In the genomic region with DNA sequence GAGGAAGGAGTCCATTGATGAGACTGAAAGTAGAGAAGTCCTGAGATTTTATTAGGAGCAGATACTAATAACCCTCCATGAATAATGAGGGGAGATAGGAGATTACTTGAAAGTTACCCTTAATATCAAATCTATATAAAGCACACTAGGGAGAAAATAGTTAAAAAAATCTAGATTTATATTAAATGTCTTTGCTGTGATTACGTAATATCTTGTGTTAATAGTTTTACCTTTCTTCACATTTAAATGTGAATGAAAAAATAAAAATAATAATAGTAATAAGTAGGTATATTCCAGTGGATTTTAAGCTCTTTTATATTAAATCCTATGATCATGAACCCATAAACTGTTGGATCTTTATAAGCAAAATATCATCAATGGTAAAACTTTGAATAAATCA, we compare ENCODE assay signal across 34 cellular contexts.
"Had no signal": no experiment of that assay in that cellular context is flagged by ENCODE, and none has a peak within 500 bp of the region (broad histone marks: within the 10 kb centered on the region; RNA-seq: fewer than 3 reads in every experiment).

No MANE protein-coding gene starts in this region.

- H3K27ac ChIP-seq: adrenal gland, body of pancreas, brain microvascular endothelial cell, breast epithelium, VCaP had no signal

- H3K4me3 ChIP-seq: adrenal gland, body of pancreas, breast epithelium had no signal

- FAIRE-seq: astrocyte, TTC549 had no signal

- H3K4me1 ChIP-seq: adrenal gland, body of pancreas, breast epithelium had no signal

- H3K9me3 ChIP-seq: adrenal gland, body of pancreas, breast epithelium had no signal

- H3K27me3 ChIP-seq: adrenal gland, body of pancreas, brain microvascular endothelial cell, breast epithelium had no signal

- ATAC-seq: activated CD8-positive, alpha-beta T cell treated with anti-CD3 and anti-CD28 coated beads for 36 hours; activated naive CD4-positive, alpha-beta T cell treated with anti-CD3 and anti-CD28 coated beads, Interleukin-2, amount 50 U/mL, for 72 hours; activated T-cell treated with anti-CD3 and anti-CD28 coated beads, Interleukin-2, amount 50 U/mL, for 4 hours; activated T-cell treated with anti-CD3 and anti-CD28 coated beads, Interleukin-2, amount 50 U/mL, for 72 hours; activated T-helper 17 cell treated with anti-CD3 and anti-CD28 coated beads, Interleukin-2, amount 50 U/mL, for 72 hours; body of pancreas had no signal

- H3K36me3 ChIP-seq: adrenal gland, brain microvascular endothelial cell, breast epithelium had no signal

- DNase-seq: activated B cell treated with CpG ODN at 0.5 μM for 24 hours; activated CD4-positive, alpha-beta memory T cell treated with anti-CD3 and anti-CD28 coated beads for 36 hours; activated CD4-positive, alpha-beta T cell treated with anti-CD3 and anti-CD28 coated beads for 4 hours; activated CD4-positive, alpha-beta T cell treated with anti-CD3 and anti-CD28 coated beads, Interleukin-2, amount 10 ng/mL, durations not matched to agents 24 days and 14 days; activated CD4-positive, alpha-beta T cell treated with anti-CD3 and anti-CD28 coated beads, Interleukin-2, amount 50 U/mL, for 1 hour; activated CD4-positive, alpha-beta T cell treated with anti-CD3 and anti-CD28 coated beads, Interleukin-2, amount 50 U/mL, for 4 hours; activated CD4-positive, CD25-positive, alpha-beta regulatory T cell treated with anti-CD3 and anti-CD28 coated beads, Interleukin-2, amount 50 U/mL, for 72 hours; activated CD8-positive, alpha-beta memory T cell treated with anti-CD3 and anti-CD28 coated beads, Interleukin-2, amount 50 U/mL, for 4 hours; activated CD8-positive, alpha-beta T cell treated with anti-CD3 and anti-CD28 coated beads for 36 hours; activated effector memory CD4-positive, alpha-beta T cell treated with anti-CD3 and anti-CD28 coated beads, Interleukin-2, amount 50 U/mL, for 16 hours; activated gamma-delta T cell treated with Interleukin-2 at 50 U/mL for 16 hours; activated naive CD4-positive, alpha-beta T cell; activated naive CD4-positive, alpha-beta T cell treated with anti-CD3 and anti-CD28 coated beads for 36 hours; activated naive CD4-positive, alpha-beta T cell treated with anti-CD3 and anti-CD28 coated beads, Interleukin-2, amount 50 U/mL, for 16 hours; activated naive CD8-positive, alpha-beta T cell treated with anti-CD3 and anti-CD28 coated beads for 36 hours; activated T-cell treated with anti-CD3 and anti-CD28 coated beads for 4 hours; activated T-cell treated with anti-CD3 and anti-CD28 coated beads, Interleukin-2, amount 50 U/mL, for 1 hour; activated T-cell treated with anti-CD3 and anti-CD28 coated beads, Interleukin-2, amount 50 U/mL, for 4 hours; activated T-cell treated with anti-CD3 and anti-CD28 coated beads, Interleukin-2, amount 50 U/mL, for 72 hours; adrenal gland; amniotic stem cell; aorta; body of pancreas; brain microvascular endothelial cell; central memory CD4-positive, alpha-beta T cell; T-helper 1 cell; T-helper 2 cell; T-helper 9 cell had no signal
